15 cellular contexts compared by ENCODE assay signal in genomic region chr13:113998781-113999617, GRCh38. TPM values are rescaled to one million over a fixed set of nuclear protein-coding genes. Genes with fewer than 3 reads are reported as not detected.
A peak's percentile ranks its signal among the peaks of the same experiment; 100 is the strongest.
DNase-seq lines count a peak whose midpoint lies in the region; ATAC-seq and TF ChIP-seq lines count a peak whose summit lies in the region.
"Had no signal": no experiment of that assay in that cellular context is flagged by ENCODE, and none has a peak within 500 bp of the region (broad histone marks: within the 10 kb centered on the region; RNA-seq: fewer than 3 reads in every experiment).

No MANE protein-coding gene starts in this region.

- H3K9ac ChIP-seq in mucosa of rectum (ENCODE audit: low read depth in 1 of 2, low read length in 2 of 2) = no peak overlapping the region

- no peak for TF ChIP-seq POLR2A in upper lobe of left lung (IDR thresholded peaks at IDR 0.05)
- no peak for TF ChIP-seq POLR2A in gastrocnemius medialis (IDR thresholded peaks at IDR 0.05)

- in situ Hi-C loops in gastrocnemius medialis (cut with MboI; ENCODE audit: low sequenced_read_pairs in 4 of 4) = no loop called here

- H3K9me3 Mint-ChIP-seq in activated naive CD4-positive, alpha-beta T cell treated with anti-CD3 and anti-CD28 coated beads, Interleukin-2, amount 50 U/mL, for 72 hours = no peaks in the 10 kb centered on the region
- H3K9me3 Mint-ChIP-seq in activated naive CD4-positive, alpha-beta T cell treated with anti-CD3 and anti-CD28 coated beads for 36 hours = no peaks in the 10 kb centered on the region
- no peaks in the 10 kb centered on the region for H3K9me3 Mint-ChIP-seq in endothelial cell (ENCODE audit: unreplicated experiment)

- H3K36me3 ChIP-seq in mucosa of rectum (ENCODE audit: control insufficient read depth in 2 of 2, insufficient read depth in 2 of 2, low read length in 2 of 2) (peaks cover 0 to 9% of the 10 kb centered on the region in 2 donors), upper lobe of left lung (peaks cover 0 to 33% (median 19%) of the 10 kb centered on the region in 4 donors), gastrocnemius medialis (peaks cover 0 to 20% of the 10 kb centered on the region in 2 donors)

- H3K4me1 ChIP-seq in mucosa of rectum (ENCODE audit: control insufficient read depth in 2 of 2, insufficient read depth in 2 of 2, low read length in 2 of 2) (peaks cover 0 to 5% of the 10 kb centered on the region in 2 donors), upper lobe of left lung (peaks cover 0 to 7% (median 0%) of the 10 kb centered on the region in 4 donors), gastrocnemius medialis (peaks cover 0 to 4% of the 10 kb centered on the region in 2 donors)

- no peak overlapping the region for H3K4me3 ChIP-seq in mucosa of rectum (ENCODE audit: low read length in 2 of 2)
- H3K4me3 ChIP-seq in upper lobe of left lung = no peak overlapping the region
- H3K4me3 ChIP-seq in gastrocnemius medialis = no peak overlapping the region
- H3K4me3 ChIP-seq: SJSA1, smooth muscle cell had no signal

- 81 to 83% methylated on average over 42 of the region's 42 CpGs for WGBS in upper lobe of left lung, 2 donors

- intact Hi-C loops in activated naive CD4-positive, alpha-beta T cell treated with anti-CD3 and anti-CD28 coated beads for 36 hours (cut with micrococcal nuclease) = no loop called here
- intact Hi-C loops in gastrocnemius medialis (cut with DNase I; ENCODE audit: low total_unique reads) = no loop called here

- H3K4me1 Mint-ChIP-seq in activated naive CD4-positive, alpha-beta T cell treated with anti-CD3 and anti-CD28 coated beads for 36 hours (ENCODE audit: low read depth) = no peaks in the 10 kb centered on the region
- H3K4me1 Mint-ChIP-seq in endothelial cell (ENCODE audit: unreplicated experiment) = no peaks in the 10 kb centered on the region

- H3K27ac ChIP-seq in mucosa of rectum (ENCODE audit: low read depth in 2 of 2, low read length in 2 of 2) (peak overlapping the region; percentile 19 to 28), upper lobe of left lung (peak overlapping the region in 3 of 4 donors; percentile 42 to 52 (median 48)), gastrocnemius medialis (no peak overlapping the region)
- H3K27ac ChIP-seq: SJSA1 had no signal

- H3K27ac Mint-ChIP-seq in activated naive CD4-positive, alpha-beta T cell treated with anti-CD3 and anti-CD28 coated beads, Interleukin-2, amount 50 U/mL, for 72 hours = peak overlapping the region; percentile 12 to 74
- no peak overlapping the region for H3K27ac Mint-ChIP-seq in activated naive CD4-positive, alpha-beta T cell treated with anti-CD3 and anti-CD28 coated beads for 36 hours
- peak overlapping the region; percentile 72 for H3K27ac Mint-ChIP-seq in endothelial cell (ENCODE audit: unreplicated experiment)

- no peaks in the 10 kb centered on the region for H3K27me3 Mint-ChIP-seq in activated naive CD4-positive, alpha-beta T cell treated with anti-CD3 and anti-CD28 coated beads for 36 hours (ENCODE audit: low read depth)
- H3K27me3 Mint-ChIP-seq in endothelial cell (ENCODE audit: unreplicated experiment) = peaks cover 8% of the 10 kb centered on the region

- no peaks in the 10 kb centered on the region for H3K9me3 ChIP-seq in mucosa of rectum (ENCODE audit: control insufficient read depth in 2 of 2, low read length in 2 of 2)
- no peaks in the 10 kb centered on the region for H3K9me3 ChIP-seq in upper lobe of left lung
- H3K9me3 ChIP-seq in gastrocnemius medialis = no peaks in the 10 kb centered on the region
- H3K9me3 ChIP-seq: SJSA1 had no signal

- no peak overlapping the region for H3K4me3 Mint-ChIP-seq in activated naive CD4-positive, alpha-beta T cell treated with anti-CD3 and anti-CD28 coated beads for 36 hours
- H3K4me3 Mint-ChIP-seq in endothelial cell (ENCODE audit: unreplicated experiment) = no peak overlapping the region

- TF ChIP-seq EP300 in upper lobe of left lung (IDR thresholded peaks at IDR 0.05) = no peak

- no peaks in the 10 kb centered on the region for H3K36me3 Mint-ChIP-seq in activated naive CD4-positive, alpha-beta T cell treated with anti-CD3 and anti-CD28 coated beads, Interleukin-2, amount 50 U/mL, for 72 hours
- H3K36me3 Mint-ChIP-seq in activated naive CD4-positive, alpha-beta T cell treated with anti-CD3 and anti-CD28 coated beads for 36 hours (ENCODE audit: low read depth) = peaks cover 12% of the 10 kb centered on the region
- H3K36me3 Mint-ChIP-seq in endothelial cell (ENCODE audit: low read depth, unreplicated experiment) = peaks cover 23% of the 10 kb centered on the region

- CTCF ChIA-PET in activated naive CD4-positive, alpha-beta T cell treated with anti-CD3 and anti-CD28 coated beads for 36 hours (lab: Charles Lee) = no interaction called here

- no peak for ATAC-seq in activated naive CD4-positive, alpha-beta T cell treated with anti-CD3 and anti-CD28 coated beads, Interleukin-2, amount 50 U/mL, for 72 hours
- no peak for ATAC-seq in upper lobe of left lung (ENCODE audit: low FRiP score in 2 of 2)
- no peak for ATAC-seq in gastrocnemius medialis

- H3K27me3 ChIP-seq in mucosa of rectum (ENCODE audit: control insufficient read depth in 2 of 2, insufficient read depth in 2 of 2, low read length in 2 of 2) = no peaks in the 10 kb centered on the region
- H3K27me3 ChIP-seq in upper lobe of left lung = no peaks in the 10 kb centered on the region
- H3K27me3 ChIP-seq in gastrocnemius medialis = no peaks in the 10 kb centered on the region
- H3K27me3 ChIP-seq: SJSA1 had no signal

- no peak for TF ChIP-seq CTCF in endothelial cell (IDR thresholded peaks at IDR 0.05; ENCODE audit: unreplicated experiment)
- TF ChIP-seq CTCF in upper lobe of left lung (IDR thresholded peaks at IDR 0.05) = no peak
- TF ChIP-seq CTCF in gastrocnemius medialis (IDR thresholded peaks at IDR 0.05 in 4 of 5, conservative IDR thresholded peaks at IDR 0.05 in 1 of 5) = no peak

- DNase-seq in activated naive CD4-positive, alpha-beta T cell treated with anti-CD3 and anti-CD28 coated beads, Interleukin-2, amount 50 U/mL, for 72 hours (ENCODE audit: low spot score in 2 of 2) = no peak
- DNase-seq in activated naive CD4-positive, alpha-beta T cell treated with anti-CD3 and anti-CD28 coated beads for 36 hours = no peak
- DNase-seq in endothelial cell (ENCODE audit: low spot score) = no peak
- DNase-seq in upper lobe of left lung = peak in 1 of 2 donors; percentile 79
- no peak for DNase-seq in NAMALWA (ENCODE audit: low spot score)
- no peak for DNase-seq in NCI-H2227 (lab: John Stamatoyannopoulos, UW; ENCODE audit: unreplicated experiment)
- DNase-seq in gastrocnemius medialis = no peak
- DNase-seq: activated effector memory CD4-positive, alpha-beta T cell treated with Interleukin-2 at 50 U/mL for 16 hours; effector CD4-positive, alpha-beta T cell; mammary epithelial cell; NCI-H1436; nucleus accumbens had no signal

RNA-seq across cellular contexts. Expression of gene C13orf46, which starts 25.1 kb away (rescaled TPM):
- total RNA-seq in activated naive CD4-positive, alpha-beta T cell treated with anti-CD3 and anti-CD28 coated beads, Interleukin-2, amount 50 U/mL, for 72 hours = 1 to 10 TPM in 1 of 2 donors, under 1 TPM in 1; 0.61 to 3.6 TPM
- 1 to 10 TPM; 1.7 to 1.8 TPM for total RNA-seq in activated naive CD4-positive, alpha-beta T cell treated with anti-CD3 and anti-CD28 coated beads for 36 hours
- total RNA-seq in endothelial cell (ENCODE audit: unreplicated experiment) (1.5 TPM), upper lobe of left lung (10 to 100 TPM in 5 of 6 donors, 1 to 10 TPM in 1; 5.5 to 44.0 (median 14.7) TPM), gastrocnemius medialis (under 1 TPM in 3 of 4 donors, not detected in 1; 0.10 to 0.69 (median 0.15) TPM)
- total RNA-seq: SJSA1 had no signal

Comparison
In these comparisons a context has a peak if more than half of its experiments do, and no peak if none do; other contexts are left out.
1. H3K27ac ChIP-seq: peak in mucosa of rectum (2 of 2) and upper lobe of left lung (3 of 4); none in gastrocnemius medialis (0 of 4).